ENCODE assay signal across 10 cellular contexts in the genomic region with DNA sequence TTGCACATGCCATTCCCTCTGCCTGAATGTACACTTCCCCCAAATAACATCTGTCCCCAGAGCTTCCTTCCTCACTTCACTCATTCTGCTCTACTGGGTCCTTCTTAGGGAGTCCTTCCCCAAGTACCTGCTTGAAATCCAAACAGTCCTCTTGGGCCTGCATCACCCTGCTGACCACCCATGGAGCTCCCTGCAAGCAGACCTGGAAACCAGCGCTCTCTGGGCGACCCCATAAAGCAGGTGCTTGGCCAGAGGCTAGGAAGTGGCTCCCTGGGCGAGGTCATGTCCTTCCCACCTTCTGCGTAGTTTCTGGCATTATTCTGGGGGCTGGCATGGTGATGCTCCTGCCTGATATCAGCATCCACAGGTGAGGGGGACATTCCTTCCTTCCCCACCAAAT. TPM values are rescaled to one million over a fixed set of nuclear protein-coding genes. Genes with fewer than 3 reads are reported as not detected.
"Had no signal": no experiment of that assay in that cellular context is flagged by ENCODE, and none has a peak within 500 bp of the region (broad histone marks: within the 10 kb centered on the region; RNA-seq: fewer than 3 reads in every experiment).

No MANE protein-coding gene starts in this region.

- H3K9me3 Mint-ChIP-seq: IgD-negative memory B cell had no signal

- H3K27ac ChIP-seq: HL-60, KMS-11 had no signal

- H3K4me3 Mint-ChIP-seq: IgD-negative memory B cell had no signal

- ATAC-seq: HepG2, K562 had no signal

- DNase-seq: IMR-90, KBM-7, KG1 had no signal

- H3K4me3 ChIP-seq: K562 had no signal

RNA-seq across cellular contexts. Expression of a gene that starts 12.2 kb away (rescaled TPM):
- total RNA-seq: HT1080 had no signal
- polyA plus RNA-seq: IgD-negative memory B cell, K562 had no signal

RNA-seq across cellular contexts. Expression of a gene that starts 43.6 kb away (rescaled TPM):
- total RNA-seq: HepG2, HT-29, HT1080, IMR-90 had no signal
- polyA plus RNA-seq: HepG2, IMR-90 had no signal
